ENCODE assay signal across 1 cellular context in the genomic region with DNA sequence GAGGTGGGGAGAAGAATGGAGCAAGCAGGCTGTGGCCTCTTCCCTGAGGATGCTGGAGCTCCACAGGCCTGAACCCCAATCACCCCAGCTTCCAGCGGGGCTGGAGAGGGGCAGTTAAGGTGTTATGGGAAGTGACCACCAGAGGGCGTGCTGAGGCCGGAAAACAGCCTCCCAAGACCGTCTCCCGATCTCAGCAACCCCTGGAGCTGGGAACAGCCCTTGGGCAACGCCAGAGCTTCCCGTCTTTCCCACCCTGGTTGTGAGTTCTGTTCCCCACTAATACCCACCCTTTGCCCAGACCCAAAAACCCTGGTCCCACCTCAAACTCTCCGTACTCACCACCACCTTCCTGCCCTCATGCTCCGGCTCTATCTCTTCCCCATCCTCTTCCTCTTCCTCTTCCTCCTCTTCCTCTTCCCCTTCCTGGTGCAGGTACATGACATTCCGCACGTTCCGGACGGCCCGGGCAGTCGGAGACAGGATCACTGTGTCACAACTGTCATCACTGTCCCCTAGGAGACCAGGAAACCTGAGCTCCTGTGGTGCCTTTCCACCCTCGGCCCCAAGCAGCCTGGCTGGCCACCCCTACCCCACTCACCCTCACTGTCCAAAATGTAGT.
TF ChIP-seq lines count a peak whose summit lies in the region.

No MANE protein-coding gene starts in this region.

TF ChIP-seq in GM23338, 12 proteins besides CTCF, POLR2A, EP300 and RAD21 (continued from another document):
- no peak for TF ChIP-seq NANOG (IDR thresholded peaks at IDR 0.05; ENCODE audit: borderline replicate concordance)
- no peak for TF ChIP-seq CREB1 (CRISPR knock-in tag; IDR thresholded peaks at IDR 0.05; ENCODE audit: low read depth)
- TF ChIP-seq POLR2AphosphoS5 (IDR thresholded peaks at IDR 0.05; ENCODE audit: low read depth) = no peak
